Comparison of ENCODE assay signal across 7 cellular contexts in genomic region chr5:5492087-5492933, GRCh38.
DNase-seq lines count a peak whose midpoint lies in the region; ATAC-seq and TF ChIP-seq lines count a peak whose summit lies in the region.

No MANE protein-coding gene starts in this region.

- peak; percentile 31 to 55 for TF ChIP-seq CTCF in left lung (IDR thresholded peaks at IDR 0.05)
- TF ChIP-seq CTCF in upper lobe of right lung (IDR thresholded peaks at IDR 0.05), result peak; percentile 67

- H3K4me3 ChIP-seq in SJCRH30 (no peak overlapping the region), left lung (no peak overlapping the region), upper lobe of right lung (no peak overlapping the region)

- peak; percentile 65 for DNase-seq in Daoy (ENCODE audit: low read depth)
- DNase-seq in MV-4-11 (lab: John Stamatoyannopoulos, UW), result peak; percentile 56
- peak; percentile 8 to 56 for DNase-seq in SJCRH30
- peak; percentile 57 for DNase-seq in central memory CD4-positive, alpha-beta T cell
- no peak for DNase-seq in left lung
- no peak for DNase-seq in upper lobe of right lung

- no peak overlapping the region for H3K27ac ChIP-seq in SJCRH30
- H3K27ac ChIP-seq in left lung, result no peak overlapping the region
- no peak overlapping the region for H3K27ac ChIP-seq in upper lobe of right lung

- H3K27me3 ChIP-seq in SJCRH30, result no peaks in the 10 kb centered on the region
- H3K27me3 ChIP-seq in left lung, result peaks cover 0 to 9% of the 10 kb centered on the region in 2 donors
- H3K27me3 ChIP-seq in upper lobe of right lung, result no peaks in the 10 kb centered on the region

- intact Hi-C loops in left lung (cut with DNase I), result no loop called here
- intact Hi-C loops in upper lobe of right lung (cut with DNase I), result no loop called here

- H3K9me3 ChIP-seq in SJCRH30 (replicated peaks) (no peaks in the 10 kb centered on the region), left lung (no peaks in the 10 kb centered on the region), upper lobe of right lung (no peaks in the 10 kb centered on the region)

- peaks cover 10% of the 10 kb centered on the region; the same call in 1 of the 2 replicates for H3K4me1 ChIP-seq in SJCRH30
- peaks cover 2 to 14% of the 10 kb centered on the region in 2 donors for H3K4me1 ChIP-seq in left lung
- peaks cover 11% of the 10 kb centered on the region for H3K4me1 ChIP-seq in upper lobe of right lung

- peak; percentile 61 for ATAC-seq in GM21717 (IDR thresholded peaks at IDR 0.05; ENCODE audit: unreplicated experiment)
- ATAC-seq in left lung, result peak; percentile 53
- ATAC-seq in upper lobe of right lung, result peak; percentile 48

- no peaks in the 10 kb centered on the region for H3K36me3 ChIP-seq in SJCRH30
- H3K36me3 ChIP-seq in left lung, result peaks cover 0 to 26% of the 10 kb centered on the region in 2 donors
- peaks cover 36% of the 10 kb centered on the region for H3K36me3 ChIP-seq in upper lobe of right lung

Comparison
In these comparisons a context has a peak if more than half of its experiments do, and no peak if none do; other contexts are left out.
1. DNase-seq: peak in Daoy (single experiment), MV-4-11 (single experiment), SJCRH30 (2 of 2) and central memory CD4-positive, alpha-beta T cell (single experiment); none in left lung (0 of 2) and upper lobe of right lung (single experiment).
2. Peak in every context shown above with its lines, with median percentiles within 50 percentile points of each other: ATAC-seq.